Comparison of ENCODE assay signal across 12 cellular contexts in the genomic region with DNA sequence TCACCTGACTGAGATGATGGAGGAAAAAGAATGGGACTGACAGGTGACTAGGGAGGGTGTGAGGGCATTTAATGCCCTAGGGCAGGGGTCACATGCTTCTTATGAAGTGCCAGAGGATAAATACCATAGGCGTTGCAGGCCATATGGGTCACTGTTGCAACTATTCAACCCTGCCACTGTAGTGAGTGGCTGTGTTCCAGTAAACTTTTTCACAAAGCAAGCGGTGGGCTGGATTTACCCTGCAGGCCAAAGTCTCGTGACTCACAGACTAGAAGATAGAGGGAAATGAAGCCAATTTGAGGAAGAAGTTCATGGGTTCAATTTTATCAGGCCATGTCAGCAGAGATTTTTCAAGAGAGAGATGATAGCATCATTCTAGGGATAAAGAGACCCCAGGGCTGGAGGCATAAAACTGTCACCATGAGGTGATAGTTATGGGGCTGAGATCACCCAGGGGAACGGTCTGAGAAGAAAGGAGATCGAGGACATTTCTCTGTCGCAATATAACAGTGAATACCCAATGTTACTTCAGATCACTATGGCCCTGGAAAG. TPM values are rescaled to one million over a fixed set of nuclear protein-coding genes. Genes with fewer than 3 reads are reported as not detected.
DNase-seq lines count a peak whose midpoint lies in the region; ATAC-seq and TF ChIP-seq lines count a peak whose summit lies in the region.
"Had no signal": no experiment of that assay in that cellular context is flagged by ENCODE, and none has a peak within 500 bp of the region (broad histone marks: within the 10 kb centered on the region; RNA-seq: fewer than 3 reads in every experiment).

No MANE protein-coding gene starts in this region.

- H3K27me3 ChIP-seq in heart left ventricle (no peaks in the 10 kb centered on the region), smooth muscle cell (ENCODE audit: low read depth) (no peaks in the 10 kb centered on the region)
- H3K27me3 ChIP-seq: neural progenitor cell, SJSA1 had no signal

- H3K9me3 ChIP-seq in heart left ventricle, result no peaks in the 10 kb centered on the region
- no peaks in the 10 kb centered on the region for H3K9me3 ChIP-seq in smooth muscle cell (replicated peaks; ENCODE audit: low read depth)
- H3K9me3 ChIP-seq: SJSA1 had no signal

- H3K4me2 ChIP-seq in smooth muscle cell, result no peak overlapping the region
- H3K4me2 ChIP-seq: neural progenitor cell had no signal

- DNase-seq in T1000 (lab: John Stamatoyannopoulos, UW) (peak; percentile 52), heart left ventricle (no peak), smooth muscle cell (lab: John Stamatoyannopoulos, UW; ENCODE audit: unreplicated experiment) (no peak), RWPE1 (ENCODE audit: low spot score) (no peak)
- DNase-seq in activated CD4-positive, alpha-beta T cell treated with anti-CD3 and anti-CD28 coated beads for 1 hour, result no peak
- DNase-seq: activated T-cell treated with anti-CD3 and anti-CD28 coated beads, Interleukin-2, amount 50 U/mL, for 4 hours; H7 had no signal

- TF ChIP-seq CTCF in heart left ventricle (IDR thresholded peaks at IDR 0.05) (no peak), smooth muscle cell (IDR thresholded peaks at IDR 0.05; ENCODE audit: borderline replicate concordance, insufficient read depth, poor library complexity, severe bottlenecking) (no peak), RWPE1 (conservative IDR thresholded peaks at IDR 0.05; ENCODE audit: low read depth) (no peak)

- TF ChIP-seq POLR2A in heart left ventricle (IDR thresholded peaks at IDR 0.05), result no peak

- POLR2A ChIA-PET in RWPE1 (lab: Yijun Ruan, JAX; ENCODE audit: low non-redundant PET), result no interaction called here

- no peaks in the 10 kb centered on the region for H3F3A ChIP-seq in smooth muscle cell (ENCODE audit: low read depth)

- intact Hi-C loops in heart left ventricle (cut with DNase I), result loop anchor here in 1 of 10 donors (5.0 kb wide), 1 partner anchor 34 kb away; no protein-coding TSS in a partner anchor

- H3K36me3 ChIP-seq in heart left ventricle, result peaks cover 0 to 11% (median 0%) of the 10 kb centered on the region in 9 donors
- H3K36me3 ChIP-seq in smooth muscle cell (ENCODE audit: low read depth), result no peaks in the 10 kb centered on the region
- H3K36me3 ChIP-seq: neural progenitor cell had no signal

- ATAC-seq in GM18868 (IDR thresholded peaks at IDR 0.05; ENCODE audit: unreplicated experiment) (peak; percentile 45), heart left ventricle (peak in 3 of 4 donors; percentile 56 to 62 (median 62)), GM19467 (IDR thresholded peaks at IDR 0.05; ENCODE audit: unreplicated experiment) (no peak), HG03045 (IDR thresholded peaks at IDR 0.05; ENCODE audit: unreplicated experiment) (no peak)

- H3K27ac ChIP-seq in heart left ventricle (peak overlapping the region in 10 of 12 donors; percentile 8 to 68 (median 44)), smooth muscle cell (ENCODE audit: low read depth) (peak overlapping the region; percentile 20), RWPE1 (no peak overlapping the region)
- H3K27ac ChIP-seq: neural progenitor cell, SJSA1 had no signal

- H3K9ac ChIP-seq in smooth muscle cell (ENCODE audit: low read depth), result no peak overlapping the region
- H3K9ac ChIP-seq: neural progenitor cell had no signal

- WGBS in heart left ventricle, 4 donors, result 45 to 52% (median 47%) methylated on average over 6 of the region's 6 CpGs
- WGBS in smooth muscle cell (ENCODE audit: low lambda C conversion rate), result 31% methylated on average over 6 of the region's 6 CpGs

- CTCF ChIA-PET in RWPE1 (lab: Yijun Ruan, JAX), result no interaction called here

- no peak overlapping the region for H2AFZ ChIP-seq in smooth muscle cell (ENCODE audit: low read depth)
- H2AFZ ChIP-seq: neural progenitor cell had no signal

- H4K20me1 ChIP-seq in smooth muscle cell (ENCODE audit: low read depth), result peaks cover 100% of the 10 kb centered on the region

- peaks cover 95% of the 10 kb centered on the region for H3K79me2 ChIP-seq in smooth muscle cell (ENCODE audit: low read depth)

- H3K4me1 ChIP-seq in heart left ventricle (peaks cover 6 to 89% (median 60%) of the 10 kb centered on the region in 12 donors), smooth muscle cell (ENCODE audit: low read depth) (no peaks in the 10 kb centered on the region)
- H3K4me1 ChIP-seq: neural progenitor cell had no signal

- no peak overlapping the region for H3K4me3 ChIP-seq in heart left ventricle
- no peak overlapping the region for H3K4me3 ChIP-seq in smooth muscle cell
- H3K4me3 ChIP-seq: neural progenitor cell, SJSA1 had no signal

RNA-seq across cellular contexts. Expression of a gene that starts 8.6 kb away (rescaled TPM):
- total RNA-seq in heart left ventricle, result 100 to 1,000 TPM in 1 of 9 donors, 10 to 100 TPM in 8; 26.3 to 105 (median 70.4) TPM
- 10 to 100 TPM; 35.1 to 38.2 TPM for polyA plus RNA-seq in heart left ventricle
- 24.1 and 34.6 TPM in 2 replicates for total RNA-seq in smooth muscle cell
- 38.3 and 40.5 TPM in 2 replicates for polyA plus RNA-seq in smooth muscle cell

Comparison
In these comparisons a context has a peak if more than half of its experiments do, and no peak if none do; other contexts are left out.
1. ATAC-seq: peak in GM18868 (single experiment) and heart left ventricle (3 of 4); none in GM19467 (single experiment) and HG03045 (single experiment).